In genomic region chr2:85215074-85216050, GRCh38 we compare ENCODE assay signal across 1 cellular context.
TF ChIP-seq lines count a peak whose summit lies in the region.

No MANE protein-coding gene starts in this region.

TF ChIP-seq in GM23338, 12 proteins besides CTCF, POLR2A, EP300 and RAD21 (continued from another document):
- TF ChIP-seq ETS1 (IDR thresholded peaks at IDR 0.05) (no peak), ZNF331 (CRISPR knock-in tag; IDR thresholded peaks at IDR 0.05; ENCODE audit: low read depth) (no peak), STAT1 (IDR thresholded peaks at IDR 0.05; ENCODE audit: unreplicated experiment) (no peak), NANOG (IDR thresholded peaks at IDR 0.05; ENCODE audit: borderline replicate concordance) (no peak), ZNF114 (CRISPR knock-in tag; IDR thresholded peaks at IDR 0.05) (no peak), EZH2phosphoT487 (IDR thresholded peaks at IDR 0.05; ENCODE audit: unreplicated experiment) (no peak)
- TF ChIP-seq, protein P1, sequence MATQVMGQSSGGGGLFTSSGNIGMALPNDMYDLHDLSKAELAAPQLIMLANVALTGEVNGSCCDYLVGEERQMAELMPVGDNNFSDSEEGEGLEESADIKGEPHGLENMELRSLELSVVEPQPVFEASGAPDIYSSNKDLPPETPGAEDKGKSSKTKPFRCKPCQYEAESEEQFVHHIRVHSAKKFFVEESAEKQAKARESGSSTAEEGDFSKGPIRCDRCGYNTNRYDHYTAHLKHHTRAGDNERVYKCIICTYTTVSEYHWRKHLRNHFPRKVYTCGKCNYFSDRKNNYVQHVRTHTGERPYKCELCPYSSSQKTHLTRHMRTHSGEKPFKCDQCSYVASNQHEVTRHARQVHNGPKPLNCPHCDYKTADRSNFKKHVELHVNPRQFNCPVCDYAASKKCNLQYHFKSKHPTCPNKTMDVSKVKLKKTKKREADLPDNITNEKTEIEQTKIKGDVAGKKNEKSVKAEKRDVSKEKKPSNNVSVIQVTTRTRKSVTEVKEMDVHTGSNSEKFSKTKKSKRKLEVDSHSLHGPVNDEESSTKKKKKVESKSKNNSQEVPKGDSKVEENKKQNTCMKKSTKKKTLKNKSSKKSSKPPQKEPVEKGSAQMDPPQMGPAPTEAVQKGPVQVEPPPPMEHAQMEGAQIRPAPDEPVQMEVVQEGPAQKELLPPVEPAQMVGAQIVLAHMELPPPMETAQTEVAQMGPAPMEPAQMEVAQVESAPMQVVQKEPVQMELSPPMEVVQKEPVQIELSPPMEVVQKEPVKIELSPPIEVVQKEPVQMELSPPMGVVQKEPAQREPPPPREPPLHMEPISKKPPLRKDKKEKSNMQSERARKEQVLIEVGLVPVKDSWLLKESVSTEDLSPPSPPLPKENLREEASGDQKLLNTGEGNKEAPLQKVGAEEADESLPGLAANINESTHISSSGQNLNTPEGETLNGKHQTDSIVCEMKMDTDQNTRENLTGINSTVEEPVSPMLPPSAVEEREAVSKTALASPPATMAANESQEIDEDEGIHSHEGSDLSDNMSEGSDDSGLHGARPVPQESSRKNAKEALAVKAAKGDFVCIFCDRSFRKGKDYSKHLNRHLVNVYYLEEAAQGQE (IDR thresholded peaks at IDR 0.05; ENCODE audit: unreplicated experiment) = no peak
